17 cellular contexts compared by ENCODE assay signal in the genomic region with DNA sequence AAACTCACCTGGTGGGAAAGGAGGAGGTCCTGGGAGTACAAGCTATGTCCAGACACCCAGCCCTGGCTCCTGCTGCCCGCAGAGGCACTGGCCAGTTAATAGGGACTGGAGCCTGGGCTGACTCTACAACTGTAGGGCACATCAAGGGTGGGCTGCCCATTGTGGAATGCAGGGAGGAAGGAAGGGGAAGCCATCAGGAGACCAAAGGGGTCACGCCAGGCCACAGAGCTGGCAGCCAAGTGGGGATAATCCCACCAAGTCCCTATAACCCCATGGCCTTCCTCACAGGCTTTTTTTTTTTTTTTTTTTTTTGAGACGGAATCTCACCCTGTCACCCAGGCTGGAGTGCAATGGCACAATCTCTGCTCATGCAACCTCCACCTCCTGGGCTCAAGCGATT. TPM values are rescaled to one million over a fixed set of nuclear protein-coding genes. Genes with fewer than 3 reads are reported as not detected.
"Had no signal": no experiment of that assay in that cellular context is flagged by ENCODE, and none has a peak within 500 bp of the region (broad histone marks: within the 10 kb centered on the region; RNA-seq: fewer than 3 reads in every experiment).

No MANE protein-coding gene starts in this region.

- H3K9me3 ChIP-seq: esophagus squamous epithelium, gastroesophageal sphincter, prostate gland, stomach, thyroid gland, upper lobe of left lung, uterus had no signal

- DNase-seq: esophagus squamous epithelium; glutamatergic neuron; immature natural killer cell; mammary epithelial cell; naive thymus-derived CD4-positive, alpha-beta T cell; nephron progenitor cell; stimulated activated CD4-positive, alpha-beta T cell treated with anti-CD3 and anti-CD28 coated beads, Interleukin-2, amount 100 ng/mL, for 24 hours; stimulated activated CD4-positive, alpha-beta T cell treated with anti-CD3 and anti-CD28 coated beads, Interleukin-4, amount 100 ng/mL, for 4 hours; stimulated activated naive B cell treated with anti-CD40 and anti-IgM and Interleukin-4, amounts not matched to agents 10 μg/mL and 1 μg/mL and 100 μg/mL, for 72 hours; uterus had no signal

- H3K36me3 ChIP-seq: prostate gland, thyroid gland, uterus had no signal

- H3K4me1 ChIP-seq: parathyroid adenoma, prostate gland, uterus had no signal

- H3K4me3 ChIP-seq: esophagus squamous epithelium, gastroesophageal sphincter, prostate gland, stomach, thyroid gland, upper lobe of left lung, uterus had no signal

- H3K27me3 ChIP-seq: esophagus squamous epithelium, gastroesophageal sphincter, stomach, thyroid gland, upper lobe of left lung, uterus had no signal

- H3K27ac ChIP-seq: esophagus squamous epithelium, gastroesophageal sphincter, parathyroid adenoma, prostate gland, thyroid gland, upper lobe of left lung, uterus had no signal

- ATAC-seq: naive thymus-derived CD4-positive, alpha-beta T cell; stimulated activated naive B cell treated with anti-CD40 and anti-IgM and Interleukin-4, amounts not matched to agents 10 μg/mL and 1 μg/mL and 100 μg/mL, for 72 hours had no signal

RNA-seq across cellular contexts. Expression of a gene that starts 14.9 kb away (rescaled TPM):
- total RNA-seq: epithelial cell of proximal tubule had no signal
